Comparison of ENCODE assay signal across 8 cellular contexts in the genomic region with DNA sequence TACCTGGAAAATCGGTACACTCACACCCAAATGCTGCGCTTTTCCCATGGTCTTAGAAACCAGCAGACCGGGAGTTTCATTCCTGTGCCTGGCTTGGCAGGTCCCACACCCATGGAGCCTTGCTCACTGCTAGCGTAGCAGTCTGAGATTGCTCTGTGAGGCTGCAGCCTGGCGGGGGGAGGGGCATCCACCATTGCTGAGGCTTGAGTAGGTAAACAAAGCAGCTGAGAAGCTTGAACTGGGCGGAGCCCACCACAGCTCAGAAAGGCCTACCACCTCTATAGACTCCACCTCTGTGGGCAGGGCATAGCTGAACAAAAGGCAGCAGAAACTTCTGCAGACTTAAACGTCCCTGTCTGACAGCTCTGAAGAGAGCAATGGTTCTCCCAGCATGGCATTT.
A peak's percentile ranks its signal among the peaks of the same experiment; 100 is the strongest.
DNase-seq lines count a peak whose midpoint lies in the region; ATAC-seq and TF ChIP-seq lines count a peak whose summit lies in the region.
"Not testable (repeated sequence)": the region's sequence is repeated elsewhere in the genome, so short reads cannot be mapped to it uniquely, and the experiment has no call there.

No MANE protein-coding gene starts in this region.

- not testable (repeated sequence) for H3K36me3 ChIP-seq in HUES6 (ENCODE audit: control insufficient read depth, insufficient read depth, low read length); iPS DF 6.9 (ENCODE audit: control insufficient read depth, insufficient read depth, low read length); neuron (ENCODE audit: insufficient read depth, low read length)

- POLR2A ChIA-PET in WTC11 (lab: Charles Lee): not testable (repeated sequence)

- TF ChIP-seq CTCF in WTC11 (IDR thresholded peaks at IDR 0.05); epithelial cell of esophagus (IDR thresholded peaks at IDR 0.05; ENCODE audit: insufficient read depth, low read depth, low read length, missing control alignments); nephron progenitor cell (IDR thresholded peaks at IDR 0.05): not testable (repeated sequence)

- not testable (repeated sequence) for H3K4me3 Mint-ChIP-seq in WTC11, nephron progenitor cell

- peak overlapping the region; percentile 24 for H3K9ac ChIP-seq in HUES6 (ENCODE audit: low read length)

- H3K4me3 ChIP-seq in HUES6 (ENCODE audit: low read depth, low read length); epithelial cell of esophagus (ENCODE audit: low read length); iPS DF 6.9 (ENCODE audit: low read length); neuron (ENCODE audit: low read length): not testable (repeated sequence)

- no CpG with 5 or more reads among the region's 7 CpGs for WGBS in iPS DF 6.9 (ENCODE audit: insufficient coverage, insufficient read length)

- H3K27me3 Mint-ChIP-seq in WTC11 (ENCODE audit: low read depth): not testable (repeated sequence)
- H3K27me3 Mint-ChIP-seq in nephron progenitor cell (ENCODE audit: low read depth, poor library complexity): peaks cover 10% of the 10 kb centered on the region

- not testable (repeated sequence) for H3K27ac ChIP-seq in HUES6 (ENCODE audit: low read depth, low read length); iPS DF 6.9 (ENCODE audit: low read length)

- CTCF ChIA-PET in WTC11 (lab: Charles Lee): not testable (repeated sequence)

- not testable (repeated sequence) for H3K36me3 Mint-ChIP-seq in WTC11; nephron progenitor cell (ENCODE audit: low read depth)

- not testable (repeated sequence) for H3K4me1 Mint-ChIP-seq in WTC11, nephron progenitor cell

- H3K4me1 ChIP-seq in HUES6 (ENCODE audit: control insufficient read depth, insufficient read depth, low read length); iPS DF 6.9 (ENCODE audit: control insufficient read depth, insufficient read depth, low read length); neuron (ENCODE audit: insufficient read depth, low read length): not testable (repeated sequence)

- H3K9me3 Mint-ChIP-seq in WTC11 (peaks cover 14% of the 10 kb centered on the region), nephron progenitor cell (peaks cover 31% of the 10 kb centered on the region)

- H2AFZ ChIP-seq in neuron (ENCODE audit: low read depth, low read length): peak overlapping the region; percentile 30

- H3K27ac Mint-ChIP-seq in WTC11, nephron progenitor cell: not testable (repeated sequence)

- not testable (repeated sequence) for H3K9me3 ChIP-seq in HUES6 (ENCODE audit: control insufficient read depth, insufficient read depth, low read depth, low read length); iPS DF 6.9 (ENCODE audit: control insufficient read depth, insufficient read depth, low read length); neuron (ENCODE audit: low read length)

- peak; percentile 82 for ATAC-seq in WTC11

- peak; percentile 79 for DNase-seq in ELF-1 (ENCODE audit: low read depth, low spot score)
- peak; percentile 36 for DNase-seq in NCI-H748 (lab: John Stamatoyannopoulos, UW; ENCODE audit: unreplicated experiment)
- peak; percentile 69 for DNase-seq in WTC11 (ENCODE audit: low spot score)
- peak; percentile 24 for DNase-seq in epithelial cell of esophagus (ENCODE audit: low read depth)
- DNase-seq in iPS DF 6.9 (ENCODE audit: low read depth, low spot score): peak; percentile 5
- peak; percentile 3 for DNase-seq in nephron progenitor cell

- not testable (repeated sequence) for H3K27me3 ChIP-seq in HUES6 (ENCODE audit: control insufficient read depth, insufficient read depth, low read length); iPS DF 6.9 (ENCODE audit: control insufficient read depth, insufficient read depth, low read length); neuron (ENCODE audit: insufficient read depth, low read length)

TF ChIP-seq in WTC11, 78 proteins besides CTCF, POLR2A, EP300 and RAD21:
- 0 out of 2 replicates have a peak, but pooled peaks have one; percentile 38 for TF ChIP-seq FOXP1 (CRISPR knock-in tag; IDR thresholded peaks at IDR 0.05; ENCODE audit: borderline replicate concordance)

Comparison
In these comparisons a context has a peak if more than half of its experiments do, and no peak if none do; other contexts are left out.
1. DNase-seq: peak in every context shown above with its lines; median percentile 79 in ELF-1; 69 in WTC11; 36 in NCI-H748; 24 in epithelial cell of esophagus; 5 in iPS DF 6.9; 3 in nephron progenitor cell.